ENCODE assay signal across 33 cellular contexts in the genomic region with DNA sequence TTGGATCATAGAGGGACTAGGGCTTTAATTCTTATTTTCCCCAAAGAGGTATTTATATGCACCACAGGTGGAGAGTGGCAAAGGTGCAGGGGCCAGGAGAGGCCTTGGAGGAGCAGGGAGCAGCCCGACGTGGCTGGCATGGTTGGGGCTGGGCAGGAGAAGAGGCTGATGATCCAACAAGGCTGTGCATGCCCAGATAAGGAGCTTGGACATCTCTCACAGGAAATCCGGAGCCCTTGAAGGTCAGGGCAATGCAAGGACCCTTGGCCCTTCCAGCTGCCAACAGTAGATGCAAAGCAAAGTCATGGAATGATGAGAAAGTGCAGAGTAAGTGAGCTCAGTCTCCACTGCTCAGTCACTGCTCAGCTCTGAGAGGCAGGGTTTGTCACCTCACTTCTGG.
"Had no signal": no experiment of that assay in that cellular context is flagged by ENCODE, and none has a peak within 500 bp of the region (broad histone marks: within the 10 kb centered on the region; RNA-seq: fewer than 3 reads in every experiment).

No MANE protein-coding gene starts in this region.

- H3K4me1 ChIP-seq: adrenal gland, ascending aorta, breast epithelium, colonic mucosa, gastroesophageal sphincter had no signal

- H3K4me3 ChIP-seq: adrenal gland, ascending aorta, breast epithelium, cardiac muscle cell, colonic mucosa, dorsolateral prefrontal cortex, esophagus squamous epithelium, gastroesophageal sphincter, heart right ventricle had no signal

- H3K9me3 ChIP-seq: adrenal gland, ascending aorta, breast epithelium, colonic mucosa, esophagus squamous epithelium, gastroesophageal sphincter, heart right ventricle had no signal

- H3K27me3 ChIP-seq: adrenal gland, ascending aorta, breast epithelium, cardiac muscle cell, colonic mucosa, dorsolateral prefrontal cortex, esophagus squamous epithelium, gastroesophageal sphincter, heart right ventricle had no signal

- DNase-seq: activated CD4-positive, alpha-beta memory T cell treated with anti-CD3 and anti-CD28 coated beads for 36 hours; activated CD4-positive, alpha-beta T cell treated with anti-CD3 and anti-CD28 coated beads for 36 hours; activated CD4-positive, alpha-beta T cell treated with anti-CD3 and anti-CD28 coated beads, Interleukin-2, amount 10 ng/mL, durations not matched to agents 24 days and 14 days; activated CD4-positive, CD25-positive, alpha-beta regulatory T cell; activated CD4-positive, CD25-positive, alpha-beta regulatory T cell treated with anti-CD3 and anti-CD28 coated beads, Interleukin-2, amount 50 U/mL, for 72 hours; activated CD8-positive, alpha-beta memory T cell treated with anti-CD3 and anti-CD28 coated beads, Interleukin-2, amount 10 ng/mL, durations not matched to agents 7 days and 5 days; activated CD8-positive, alpha-beta memory T cell treated with anti-CD3 and anti-CD28 coated beads, Interleukin-2, amount 50 U/mL, for 4 hours; activated CD8-positive, alpha-beta T cell treated with anti-CD3 and anti-CD28 coated beads, Interleukin-2, amount 10 ng/mL, durations not matched to agents 7 days and 5 days; activated effector memory CD4-positive, alpha-beta T cell treated with anti-CD3 and anti-CD28 coated beads, Interleukin-2, amount 50 U/mL, for 16 hours; activated naive CD4-positive, alpha-beta T cell treated with anti-CD3 and anti-CD28 coated beads for 36 hours; activated naive CD8-positive, alpha-beta T cell treated with anti-CD3 and anti-CD28 coated beads for 36 hours; activated naive CD8-positive, alpha-beta T cell treated with anti-CD3 and anti-CD28 coated beads, Interleukin-2, amount 50 U/mL, for 24 hours; activated T-cell treated with anti-CD3 and anti-CD28 coated beads, Interleukin-2, amount 50 U/mL, for 1 hour; activated T-cell treated with anti-CD3 and anti-CD28 coated beads, Interleukin-2, amount 50 U/mL, for 48 hours; amygdala; central memory CD4-positive, alpha-beta T cell; colonic mucosa; dorsolateral prefrontal cortex; effector CD4-positive, alpha-beta T cell; effector memory CD8-positive, alpha-beta T cell; esophagus squamous epithelium; foreskin melanocyte; heart right ventricle; T-helper 1 cell; T-helper 17 cell; T1000 had no signal

- H3K36me3 ChIP-seq: adrenal gland, ascending aorta, breast epithelium, cardiac muscle cell, colonic mucosa, esophagus squamous epithelium, gastroesophageal sphincter, heart right ventricle had no signal

- ATAC-seq: activated CD4-positive, alpha-beta T cell treated with anti-CD3 and anti-CD28 coated beads for 36 hours; activated CD8-positive, alpha-beta memory T cell treated with anti-CD3 and anti-CD28 coated beads, Interleukin-2, amount 10 ng/mL, durations not matched to agents 7 days and 5 days; activated CD8-positive, alpha-beta T cell treated with anti-CD3 and anti-CD28 coated beads, Interleukin-2, amount 10 ng/mL, durations not matched to agents 7 days and 5 days; activated naive CD8-positive, alpha-beta T cell treated with anti-CD3 and anti-CD28 coated beads, Interleukin-2, amount 50 U/mL, for 24 hours; effector memory CD8-positive, alpha-beta T cell; gastroesophageal sphincter; heart right ventricle; T-helper 17 cell had no signal

- FAIRE-seq: TTC549 had no signal

- H3K27ac ChIP-seq: adrenal gland, ascending aorta, breast epithelium, cardiac muscle cell, colonic mucosa, dorsolateral prefrontal cortex, epithelial cell of prostate, esophagus squamous epithelium, gastroesophageal sphincter, heart right ventricle had no signal
